In the genomic region with DNA sequence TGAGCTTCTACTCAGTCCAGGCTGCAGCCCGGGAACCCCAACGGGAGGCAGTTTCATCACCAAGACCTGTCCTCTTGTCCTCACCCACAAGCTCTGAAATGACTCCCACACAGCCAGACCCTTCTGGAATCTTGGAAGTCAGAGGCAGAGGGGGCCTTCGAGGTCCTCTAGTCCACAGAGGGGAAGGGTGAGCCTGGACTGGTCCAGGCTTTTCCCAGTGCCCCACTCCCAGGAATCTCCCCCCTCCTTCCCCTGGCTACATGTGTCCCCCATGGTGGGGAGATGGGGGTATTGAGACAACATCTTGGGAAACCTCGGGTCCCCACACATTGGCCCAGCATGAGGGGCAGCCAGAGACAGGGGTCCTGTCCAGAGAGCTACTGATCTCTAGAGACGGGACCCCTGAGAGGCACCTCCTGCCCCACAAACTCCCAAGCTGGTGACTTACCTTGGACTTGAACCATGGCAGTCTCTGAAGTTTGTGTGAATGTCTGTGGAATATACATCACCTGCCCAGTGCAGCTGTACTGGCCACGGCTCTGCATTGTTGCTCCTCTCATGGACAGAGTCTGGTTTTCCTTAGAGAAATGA, we compare ENCODE assay signal across 24 cellular contexts. TPM values are rescaled to one million over a fixed set of nuclear protein-coding genes. Genes with fewer than 3 reads are reported as not detected.
"Had no signal": no experiment of that assay in that cellular context is flagged by ENCODE, and none has a peak within 500 bp of the region (broad histone marks: within the 10 kb centered on the region; RNA-seq: fewer than 3 reads in every experiment).

No MANE protein-coding gene starts in this region.

- H3K27ac ChIP-seq: HL-60, KMS-11, SJSA1, SK-N-MC had no signal

- H3K27ac Mint-ChIP-seq: IgD-negative memory B cell had no signal

- H3K4me3 ChIP-seq: K562, SJSA1, SK-N-MC had no signal

- H3K36me3 ChIP-seq: SJSA1 had no signal

- DNase-seq: Kasumi-1, MM.1S, NCI-H1092 treated with DMSO at 0.1 percent for 48 hours, NCI-H1436, NCI-H187, NCI-H2029, NCI-H2081 treated with DMSO at 0.1 percent for 48 hours, NCI-H2171, NCI-H226, NCI-H446, NCI-H510A, NCI-H524 treated with DMSO at 0.1 percent for 48 hours, NCI-H69, NCI-H774, Right ventricle myocardium superior, RPMI8226, SIG-M5 had no signal

- ATAC-seq: K562 had no signal

- H3K4me1 Mint-ChIP-seq: IgD-negative memory B cell had no signal

- H3K4me3 Mint-ChIP-seq: IgD-negative memory B cell had no signal

- H3K9me3 Mint-ChIP-seq: IgD-negative memory B cell had no signal

- H3K36me3 Mint-ChIP-seq: IgD-negative memory B cell had no signal

- H3K9me3 ChIP-seq: SJSA1 had no signal

RNA-seq across cellular contexts. Expression of a gene that starts 19.4 kb away (rescaled TPM):
- total RNA-seq: K562, M059J, Right ventricle myocardium superior, SJSA1 had no signal
